ENCODE assay signal across 8 cellular contexts in the genomic region with DNA sequence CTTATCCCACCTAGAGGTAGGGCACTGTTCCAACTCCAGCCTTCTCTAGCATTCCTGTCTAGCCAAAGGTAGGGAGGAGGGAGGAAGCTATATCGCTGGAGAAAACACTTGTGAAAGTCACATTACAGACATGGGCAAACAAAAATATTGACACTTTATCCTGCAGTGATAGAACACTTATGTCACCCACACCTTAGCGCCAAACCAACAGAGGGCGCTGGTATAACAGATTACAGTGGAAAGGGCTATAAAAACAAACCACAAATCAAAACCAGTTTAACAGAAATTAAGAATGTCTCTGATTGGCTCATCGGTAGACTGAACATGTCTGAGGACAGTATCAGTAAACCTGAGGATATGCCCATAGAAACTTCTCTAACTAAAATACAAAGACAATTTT.
A peak's percentile ranks its signal among the peaks of the same experiment; 100 is the strongest.
DNase-seq lines count a peak whose midpoint lies in the region; ATAC-seq and TF ChIP-seq lines count a peak whose summit lies in the region.

No MANE protein-coding gene starts in this region.

- H3K36me3 Mint-ChIP-seq in CD4-positive, alpha-beta memory T cell, result no peaks in the 10 kb centered on the region
- no peaks in the 10 kb centered on the region for H3K36me3 Mint-ChIP-seq in activated CD4-positive, alpha-beta memory T cell treated with anti-CD3 and anti-CD28 coated beads, Interleukin-2, amount 10 ng/mL, durations not matched to agents 7 days and 5 days (ENCODE audit: low read depth)

- H3K4me3 Mint-ChIP-seq in CD4-positive, alpha-beta memory T cell, result no peak overlapping the region
- H3K4me3 Mint-ChIP-seq in activated CD4-positive, alpha-beta memory T cell treated with anti-CD3 and anti-CD28 coated beads, Interleukin-2, amount 10 ng/mL, durations not matched to agents 7 days and 5 days, result no peak overlapping the region

- no peak overlapping the region for H3K4me3 ChIP-seq in tibial nerve
- no peak overlapping the region for H3K4me3 ChIP-seq in CD4-positive, alpha-beta memory T cell (ENCODE audit: low read length in 2 of 2)

- H3K27me3 ChIP-seq in tibial nerve, result no peaks in the 10 kb centered on the region
- no peaks in the 10 kb centered on the region for H3K27me3 ChIP-seq in CD4-positive, alpha-beta memory T cell (ENCODE audit: insufficient read depth, low read length)

- peaks cover 0 to 5% (median 4%) of the 10 kb centered on the region in 8 donors for H3K9me3 Mint-ChIP-seq in CD4-positive, alpha-beta memory T cell
- H3K9me3 Mint-ChIP-seq in activated CD4-positive, alpha-beta memory T cell treated with anti-CD3 and anti-CD28 coated beads, Interleukin-2, amount 10 ng/mL, durations not matched to agents 7 days and 5 days, result peaks cover 2% of the 10 kb centered on the region

- TF ChIP-seq EP300 in tibial nerve (IDR thresholded peaks at IDR 0.05), result no peak

- peak; percentile 76 for ATAC-seq in HG02870 (IDR thresholded peaks at IDR 0.05; ENCODE audit: unreplicated experiment)

- no peaks in the 10 kb centered on the region for H3K27me3 Mint-ChIP-seq in CD4-positive, alpha-beta memory T cell
- no peaks in the 10 kb centered on the region for H3K27me3 Mint-ChIP-seq in activated CD4-positive, alpha-beta memory T cell treated with anti-CD3 and anti-CD28 coated beads, Interleukin-2, amount 10 ng/mL, durations not matched to agents 7 days and 5 days

- H3K27ac ChIP-seq in tibial nerve, result no peak overlapping the region
- no peak overlapping the region for H3K27ac ChIP-seq in CD4-positive, alpha-beta memory T cell (ENCODE audit: low read depth, low read length)

- no peak for TF ChIP-seq POLR2A in tibial nerve (IDR thresholded peaks at IDR 0.05)

- WGBS in tibial nerve, 2 donors, result 51 to 54% methylated on average over 4 of the region's 4 CpGs

- H3K4me1 Mint-ChIP-seq in CD4-positive, alpha-beta memory T cell, result no peaks in the 10 kb centered on the region
- no peaks in the 10 kb centered on the region for H3K4me1 Mint-ChIP-seq in activated CD4-positive, alpha-beta memory T cell treated with anti-CD3 and anti-CD28 coated beads, Interleukin-2, amount 10 ng/mL, durations not matched to agents 7 days and 5 days

- H3K27ac Mint-ChIP-seq in CD4-positive, alpha-beta memory T cell, result no peak overlapping the region
- no peak overlapping the region for H3K27ac Mint-ChIP-seq in activated CD4-positive, alpha-beta memory T cell treated with anti-CD3 and anti-CD28 coated beads, Interleukin-2, amount 10 ng/mL, durations not matched to agents 7 days and 5 days

- no peaks in the 10 kb centered on the region for H3K9me3 ChIP-seq in tibial nerve
- H3K9me3 ChIP-seq in CD4-positive, alpha-beta memory T cell (ENCODE audit: control insufficient read depth in 1 of 2, low read length in 2 of 2), result no peaks in the 10 kb centered on the region

- CTCF ChIA-PET in CD4-positive, alpha-beta memory T cell (lab: Charles Lee; ENCODE audit: partially characterized antibody), result no interaction called here
- CTCF ChIA-PET in activated CD4-positive, alpha-beta memory T cell treated with anti-CD3 and anti-CD28 coated beads, Interleukin-2, amount 10 ng/mL, durations not matched to agents 7 days and 5 days (lab: Charles Lee), result no interaction called here

- no peaks in the 10 kb centered on the region for H3K4me1 ChIP-seq in tibial nerve
- H3K4me1 ChIP-seq in CD4-positive, alpha-beta memory T cell (ENCODE audit: insufficient read depth, low read length), result no peaks in the 10 kb centered on the region

- intact Hi-C loops in CD4-positive, alpha-beta memory T cell (cut with micrococcal nuclease), result no loop called here

- no peak for TF ChIP-seq CTCF in tibial nerve (IDR thresholded peaks at IDR 0.05)

- POLR2A ChIA-PET in CD4-positive, alpha-beta memory T cell (lab: Charles Lee; ENCODE audit: partially characterized antibody), result no interaction called here
- POLR2A ChIA-PET in activated CD4-positive, alpha-beta memory T cell treated with anti-CD3 and anti-CD28 coated beads, Interleukin-2, amount 10 ng/mL, durations not matched to agents 7 days and 5 days (lab: Charles Lee), result no interaction called here

- DNase-seq in ELR (ENCODE audit: low read depth) (peak; percentile 43), SHP77 (lab: John Stamatoyannopoulos, UW) (peak; percentile 21 to 33), iris pigment epithelial cell (ENCODE audit: low read depth) (peak; percentile 7), tibial nerve (ENCODE audit: low spot score in 2 of 2) (no peak), T-helper 2 cell (no peak)
- no peak for DNase-seq in CD4-positive, alpha-beta memory T cell
- no peak for DNase-seq in activated CD4-positive, alpha-beta memory T cell treated with anti-CD3 and anti-CD28 coated beads, Interleukin-2, amount 10 ng/mL, durations not matched to agents 7 days and 5 days

- no peaks in the 10 kb centered on the region for H3K36me3 ChIP-seq in tibial nerve
- no peaks in the 10 kb centered on the region for H3K36me3 ChIP-seq in CD4-positive, alpha-beta memory T cell (ENCODE audit: insufficient read depth, low read length)

Comparison
In these comparisons a context has a peak if more than half of its experiments do, and no peak if none do; other contexts are left out.
1. DNase-seq: peak in ELR (single experiment), SHP77 (2 of 2) and iris pigment epithelial cell (single experiment); none in tibial nerve (0 of 2), T-helper 2 cell (0 of 5), CD4-positive, alpha-beta memory T cell (0 of 5) and activated CD4-positive, alpha-beta memory T cell treated with anti-CD3 and anti-CD28 coated beads, Interleukin-2, amount 10 ng/mL, durations not matched to agents 7 days and 5 days (single experiment).